In genomic region chr16:3458852-3459361, GRCh38 we compare ENCODE assay signal across 6 cellular contexts. TPM values are rescaled to one million over a fixed set of nuclear protein-coding genes. Genes with fewer than 3 reads are reported as not detected.
A peak's percentile ranks its signal among the peaks of the same experiment; 100 is the strongest.
DNase-seq lines count a peak whose midpoint lies in the region; TF ChIP-seq lines count a peak whose summit lies in the region.

No MANE protein-coding gene starts in this region.

- H3K9ac ChIP-seq in HUES64 (ENCODE audit: low read depth, low read length), result peak overlapping the region; percentile 96
- peak overlapping the region; percentile 95 to 97 for H3K9ac ChIP-seq in duodenal mucosa (ENCODE audit: low read depth in 1 of 2, low read length in 2 of 2)

- H3K36me3 ChIP-seq in HUES64 (ENCODE audit: insufficient read depth, low read length) (no peaks in the 10 kb centered on the region), duodenal mucosa (ENCODE audit: control insufficient read depth in 1 of 2, insufficient read depth in 2 of 2, low read length in 2 of 2) (no peaks in the 10 kb centered on the region)

- H3K27ac ChIP-seq in C4-2B, result peak overlapping the region; percentile 89
- H3K27ac ChIP-seq in HUES64 (ENCODE audit: low read depth, low read length), result peak overlapping the region; percentile 96
- peak overlapping the region; percentile 96 for H3K27ac ChIP-seq in duodenal mucosa (ENCODE audit: low read depth, low read length)

- H3K4me3 ChIP-seq in HUES64 (ENCODE audit: low read length), result peak overlapping the region; percentile 99
- peak overlapping the region; percentile 97 for H3K4me3 ChIP-seq in duodenal mucosa (ENCODE audit: low read depth in 1 of 2, low read length in 2 of 2)

- no peak for TF ChIP-seq CTCF in C4-2B (conservative IDR thresholded peaks at IDR 0.05)

- H3K9me3 ChIP-seq in HUES64 (ENCODE audit: insufficient read depth, low read depth, low read length) (no peaks in the 10 kb centered on the region), duodenal mucosa (ENCODE audit: control insufficient read depth in 1 of 2, low read length in 2 of 2) (no peaks in the 10 kb centered on the region)

- 35% methylated on average over 10 of the region's 10 CpGs for WGBS in HUES64

- H3K27me3 ChIP-seq in HUES64 (ENCODE audit: insufficient read depth, low read length), result no peaks in the 10 kb centered on the region
- no peaks in the 10 kb centered on the region for H3K27me3 ChIP-seq in duodenal mucosa (ENCODE audit: control insufficient read depth in 1 of 2, insufficient read depth in 2 of 2, low read length in 2 of 2)

- H3K4me1 ChIP-seq in HUES64 (ENCODE audit: insufficient read depth, low read length) (peaks cover 28% of the 10 kb centered on the region), duodenal mucosa (ENCODE audit: control insufficient read depth in 1 of 2, insufficient read depth in 2 of 2, low read length in 2 of 2) (peaks cover 31 to 37% of the 10 kb centered on the region in 2 donors)

- DNase-seq in pons (ENCODE audit: low spot score), result peak; percentile 35
- DNase-seq in SW 1271 (lab: John Stamatoyannopoulos, UW), result no peak
- DNase-seq in NCI-H2171 (lab: John Stamatoyannopoulos, UW), result no peak

RNA-seq across cellular contexts. Expression of gene NAA60, which starts 15.4 kb away (rescaled TPM):
- 39.8 TPM for polyA plus RNA-seq in HUES64 (2013, experiment 1 of 2)
- 44.8 TPM for polyA plus RNA-seq in HUES64 (2013, experiment 2 of 2)

RNA-seq across cellular contexts. Expression of gene ZNF597, which starts 15.6 kb away (rescaled TPM):
- 1.7 TPM for polyA plus RNA-seq in HUES64 (2013, experiment 1 of 2)
- 1.5 TPM for polyA plus RNA-seq in HUES64 (2013, experiment 2 of 2)

RNA-seq across cellular contexts. Expression of gene C16orf90, which starts 36.4 kb away (rescaled TPM):
- polyA plus RNA-seq in HUES64 (2013, experiment 1 of 2), result not detected
- not detected for polyA plus RNA-seq in HUES64 (2013, experiment 2 of 2)

RNA-seq across cellular contexts. Expression of gene CLUAP1, which starts 41.9 kb away (rescaled TPM):
- polyA plus RNA-seq in HUES64 (2013, experiment 1 of 2), result 11.1 TPM
- polyA plus RNA-seq in HUES64 (2013, experiment 2 of 2), result 17.8 TPM

RNA-seq across cellular contexts. Expression of gene ZNF174, which starts 57.9 kb away (rescaled TPM):
- 8.6 TPM for polyA plus RNA-seq in HUES64 (2013, experiment 1 of 2)
- 7.4 TPM for polyA plus RNA-seq in HUES64 (2013, experiment 2 of 2)
